In the genomic region with DNA sequence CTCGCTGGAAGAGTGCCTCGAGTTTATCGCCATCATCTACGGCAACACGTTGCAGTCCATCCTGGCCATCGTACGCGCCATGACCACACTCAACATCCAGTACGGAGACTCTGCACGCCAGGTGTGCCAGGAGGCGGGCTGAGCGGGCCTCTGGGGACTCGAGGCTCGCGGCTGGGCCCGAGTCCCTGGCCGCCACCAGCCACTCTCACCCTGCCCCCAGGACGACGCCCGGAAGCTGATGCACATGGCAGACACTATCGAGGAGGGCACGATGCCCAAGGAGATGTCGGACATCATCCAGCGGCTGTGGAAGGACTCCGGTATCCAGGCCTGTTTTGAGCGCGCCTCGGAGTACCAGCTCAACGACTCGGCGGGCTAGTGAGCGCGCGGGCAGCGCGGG, we compare ENCODE assay signal across 20 cellular contexts. TPM values are rescaled to one million over a fixed set of nuclear protein-coding genes. Genes with fewer than 3 reads are reported as not detected.
DNase-seq lines count a peak whose midpoint lies in the region; ATAC-seq, FAIRE-seq and TF ChIP-seq lines count a peak whose summit lies in the region.
"Had no signal": no experiment of that assay in that cellular context is flagged by ENCODE, and none has a peak within 500 bp of the region (broad histone marks: within the 10 kb centered on the region; RNA-seq: fewer than 3 reads in every experiment).

No MANE protein-coding gene starts in this region.

- no peak overlapping the region for H3K9ac ChIP-seq in GM23248
- H3K9ac ChIP-seq in PC-3 (ENCODE audit: low read length), result no peak overlapping the region

- CTCF ChIA-PET in activated naive CD4-positive, alpha-beta T cell treated with anti-CD3 and anti-CD28 coated beads, Interleukin-2, amount 10 ng/mL, durations not matched to agents 7 days and 5 days (lab: Charles Lee), result interaction anchor here (0.8 to 6.7 kb wide), 7 partner anchors 11 to 85 kb away, joined by 3 to 202 read pairs (median 22); a partner anchor contains a TSS
- CTCF ChIA-PET in PC-3 (lab: Charles Lee), result interaction anchor here (3.4 kb wide), 1 partner anchor 33 kb away, joined by 22 read pairs; no protein-coding TSS in a partner anchor

- H3K4me1 Mint-ChIP-seq in activated naive CD4-positive, alpha-beta T cell treated with anti-CD3 and anti-CD28 coated beads, Interleukin-2, amount 10 ng/mL, durations not matched to agents 7 days and 5 days, result peaks cover 13% of the 10 kb centered on the region

- no peaks in the 10 kb centered on the region for H3K79me2 ChIP-seq in GM23248 (ENCODE audit: insufficient read depth)
- H3K79me2 ChIP-seq in PC-3 (ENCODE audit: low read length), result no peaks in the 10 kb centered on the region

- WGBS in GM23248 (ENCODE audit: low coverage in 1 of 2, low lambda C conversion rate in 2 of 2, missing lambda C conversion rate in 2 of 2), 2 experiments, result 9 to 10% methylated on average over 28 to 31 of the region's 36 CpGs
- WGBS in small intestine, 3 donors, result 45 to 52% (median 47%) methylated on average over 32 to 36 of the region's 36 CpGs

- H3K4me3 Mint-ChIP-seq in activated naive CD4-positive, alpha-beta T cell treated with anti-CD3 and anti-CD28 coated beads, Interleukin-2, amount 10 ng/mL, durations not matched to agents 7 days and 5 days, result no peak overlapping the region

- no peak overlapping the region for H3K4me2 ChIP-seq in GM23248 (ENCODE audit: unreplicated experiment)
- H3K4me2 ChIP-seq in PC-3 (ENCODE audit: low read length), result no peak overlapping the region
- H3K4me2 ChIP-seq: A549 had no signal

- peaks cover 26% of the 10 kb centered on the region for H3K27me3 ChIP-seq in GM23248 (replicated peaks; ENCODE audit: insufficient read depth)
- H3K27me3 ChIP-seq in PC-3 (ENCODE audit: low read length), result no peaks in the 10 kb centered on the region
- peaks cover 0 to 8% of the 10 kb centered on the region in 2 donors for H3K27me3 ChIP-seq in small intestine (ENCODE audit: control insufficient read depth in 2 of 2, insufficient read depth in 2 of 2, low read length in 2 of 2)

- H3K9me2 ChIP-seq in GM23248 (ENCODE audit: insufficient read depth), result no peaks in the 10 kb centered on the region
- H3K9me2 ChIP-seq in PC-3 (replicated peaks; ENCODE audit: low read length), result no peaks in the 10 kb centered on the region

- no peaks in the 10 kb centered on the region for H3F3A ChIP-seq in GM23248 (ENCODE audit: insufficient read depth)
- H3F3A ChIP-seq in PC-3 (ENCODE audit: low read length, unreplicated experiment), result no peaks in the 10 kb centered on the region

- no peak overlapping the region for H2AFZ ChIP-seq in GM23248
- 0 out of 2 replicates have a peak overlapping the region, but pooled peaks have one; percentile 3 for H2AFZ ChIP-seq in PC-3 (ENCODE audit: low read length)

- peaks cover 74% of the 10 kb centered on the region for H3K27me3 Mint-ChIP-seq in activated naive CD4-positive, alpha-beta T cell treated with anti-CD3 and anti-CD28 coated beads, Interleukin-2, amount 10 ng/mL, durations not matched to agents 7 days and 5 days

- H3K4me1 ChIP-seq in GM23248 (ENCODE audit: insufficient read depth), result no peaks in the 10 kb centered on the region
- no peaks in the 10 kb centered on the region; the same call in 1 of the 2 replicates for H3K4me1 ChIP-seq in PC-3 (ENCODE audit: insufficient read depth, low read length)
- no peaks in the 10 kb centered on the region for H3K4me1 ChIP-seq in small intestine (ENCODE audit: control insufficient read depth in 2 of 2, insufficient read depth in 1 of 2, low read depth in 1 of 2, low read length in 1 of 2)

- H3K36me3 ChIP-seq in GM23248 (ENCODE audit: low read depth), result no peaks in the 10 kb centered on the region
- H3K36me3 ChIP-seq in PC-3 (ENCODE audit: low read depth, low read length), result no peaks in the 10 kb centered on the region
- H3K36me3 ChIP-seq in small intestine (ENCODE audit: control insufficient read depth in 2 of 2, insufficient read depth in 2 of 2, low read length in 2 of 2), result no peaks in the 10 kb centered on the region
- H3K36me3 ChIP-seq: SJSA1 had no signal

- POLR2A ChIA-PET in PC-3 (lab: Charles Lee; ENCODE audit: unreplicated experiment), result no interaction called here

- BruUV-seq in PC-3 (replicated peaks; lab: Mats Ljungman, UMichigan), result no TSS peak

- DNase-seq in activated naive CD4-positive, alpha-beta T cell treated with anti-CD3 and anti-CD28 coated beads, Interleukin-2, amount 10 ng/mL, durations not matched to agents 7 days and 5 days, result peak; percentile 28
- DNase-seq in activated naive CD4-positive, alpha-beta T cell treated with Interleukin-2 at 50 U/mL for 16 hours, result no peak
- DNase-seq in GM23248 (peak; percentile 28), PC-3 (no peak), small intestine (no peak), NAMALWA (ENCODE audit: low spot score) (no peak)
- DNase-seq: DMS 273 treated with DMSO at 0.1 percent for 48 hours, NCI-H1436, NCI-H2081 treated with DMSO at 0.1 percent for 48 hours, NCI-H524 treated with DMSO at 0.1 percent for 48 hours had no signal

- H3K9me3 Mint-ChIP-seq in activated naive CD4-positive, alpha-beta T cell treated with anti-CD3 and anti-CD28 coated beads, Interleukin-2, amount 10 ng/mL, durations not matched to agents 7 days and 5 days, result no peaks in the 10 kb centered on the region
- H3K9me3 Mint-ChIP-seq: CD8-positive, alpha-beta memory T cell had no signal

- no peak for TF ChIP-seq CTCF in PC-3 (conservative IDR thresholded peaks at IDR 0.05; ENCODE audit: low read depth, low read length)

- H3K9me3 ChIP-seq in GM23248 (ENCODE audit: low read depth), result no peaks in the 10 kb centered on the region
- H3K9me3 ChIP-seq in PC-3 (ENCODE audit: low read length), result no peaks in the 10 kb centered on the region
- no peaks in the 10 kb centered on the region for H3K9me3 ChIP-seq in small intestine (ENCODE audit: control insufficient read depth, low read depth)
- H3K9me3 ChIP-seq: A549, SJSA1 had no signal

- intact Hi-C loops in PC-3 (cut with micrococcal nuclease), result no loop called here

- ATAC-seq in PC-3 (no peak), GM19463 (IDR thresholded peaks at IDR 0.05; ENCODE audit: unreplicated experiment) (no peak)

- no peaks in the 10 kb centered on the region for H3K36me3 Mint-ChIP-seq in activated naive CD4-positive, alpha-beta T cell treated with anti-CD3 and anti-CD28 coated beads, Interleukin-2, amount 10 ng/mL, durations not matched to agents 7 days and 5 days
- H3K36me3 Mint-ChIP-seq: CD14-positive monocyte; CD8-positive, alpha-beta memory T cell had no signal

- H3K27ac Mint-ChIP-seq in activated naive CD4-positive, alpha-beta T cell treated with anti-CD3 and anti-CD28 coated beads, Interleukin-2, amount 10 ng/mL, durations not matched to agents 7 days and 5 days, result no peak overlapping the region

- H3K4me3 ChIP-seq in GM23248 (no peak overlapping the region), PC-3 (ENCODE audit: low read length) (no peak overlapping the region), small intestine (ENCODE audit: low read depth in 1 of 2, low read length in 2 of 2) (no peak overlapping the region)
- H3K4me3 ChIP-seq: A549, SJSA1 had no signal

- FAIRE-seq in small intestine (lab: Jason Lieb, UNC), result no peak
- FAIRE-seq: A549, H54 had no signal

- in situ Hi-C loops in GM23248 (cut with MboI), result no loop called here

- no peak overlapping the region for H3K27ac ChIP-seq in GM23248
- H3K27ac ChIP-seq in PC-3 (ENCODE audit: low read length), result no peak overlapping the region
- no peak overlapping the region for H3K27ac ChIP-seq in small intestine (ENCODE audit: low read depth in 1 of 2, low read length in 1 of 2)
- H3K27ac ChIP-seq: A549, SJSA1 had no signal

- H4K20me1 ChIP-seq in GM23248 (ENCODE audit: insufficient read depth) (no peaks in the 10 kb centered on the region), PC-3 (ENCODE audit: low read length) (no peaks in the 10 kb centered on the region)

RNA-seq across cellular contexts. Expression of a gene that starts 1.9 kb away (rescaled TPM):
- total RNA-seq in GM23248 (2014; rRNA removed; shearing (Covaris generic)), result not detected in 2 replicates
- polyA plus RNA-seq in GM23248 (2016; fragmentation: Nextera tagmentation; extraction: Ambion mirVana) (not detected in 2 replicates), small intestine (not detected)
- 0.22 TPM in 1 of 2 replicates, not detected in the other for total RNA-seq in PC-3 (2014; rRNA removed)
- total RNA-seq: CD8-positive, alpha-beta memory T cell; HT1080; LHCN-M2; MCF 10A; Right ventricle myocardium superior; SJSA1 had no signal
- polyA plus RNA-seq: A549; CD14-positive monocyte; CD8-positive, alpha-beta memory T cell had no signal

RNA-seq across cellular contexts. Expression of a gene that starts 11.8 kb away (rescaled TPM):
- total RNA-seq in GM23248 (2014; rRNA removed; shearing (Covaris generic)), result under 0.01 TPM in 1 of 2 replicates, not detected in the other
- polyA plus RNA-seq in GM23248 (2016; fragmentation: Nextera tagmentation; extraction: Ambion mirVana) (0.36 and 0.93 TPM in 2 replicates), small intestine (1 to 10 TPM in 1 of 3 donors, not detected in 2; 2.1 TPM)
- total RNA-seq in PC-3 (2014; rRNA removed), result 0.17 and 3.3 TPM in 2 replicates
- total RNA-seq: CD8-positive, alpha-beta memory T cell; HT1080; MCF 10A; SJSA1 had no signal
- polyA plus RNA-seq: CD14-positive monocyte; CD8-positive, alpha-beta memory T cell had no signal

RNA-seq across cellular contexts. Expression of a gene that starts 38.2 kb away (rescaled TPM):
- total RNA-seq in GM23248 (2014; rRNA removed; shearing (Covaris generic)), result 3.2 and 3.5 TPM in 2 replicates
- polyA plus RNA-seq in GM23248 (2016; fragmentation: Nextera tagmentation; extraction: Ambion mirVana) (0.25 and 0.54 TPM in 2 replicates), small intestine (10 to 100 TPM in 1 of 3 donors, 1 to 10 TPM in 2; 3.0 to 35.7 (median 3.6) TPM)
- total RNA-seq in PC-3 (2014; rRNA removed), result 47.3 and 50.5 TPM in 2 replicates
- total RNA-seq: CD8-positive, alpha-beta memory T cell had no signal
- polyA plus RNA-seq: CD14-positive monocyte; CD8-positive, alpha-beta memory T cell had no signal

RNA-seq across cellular contexts. Expression of a gene that starts 42.7 kb away (rescaled TPM):
- total RNA-seq in GM23248 (2014; rRNA removed; shearing (Covaris generic)), result 393 and 427 TPM in 2 replicates
- polyA plus RNA-seq in GM23248 (2016; fragmentation: Nextera tagmentation; extraction: Ambion mirVana) (424 and 426 TPM in 2 replicates), small intestine (100 to 1,000 TPM in 1 of 3 donors, 10 to 100 TPM in 2; 23.9 to 117 (median 49.2) TPM)
- total RNA-seq in PC-3 (2014; rRNA removed), result 221 and 254 TPM in 2 replicates

Comparison
In these comparisons a context has a peak if more than half of its experiments do, and no peak if none do; other contexts are left out.
1. DNase-seq: peak in activated naive CD4-positive, alpha-beta T cell treated with anti-CD3 and anti-CD28 coated beads, Interleukin-2, amount 10 ng/mL, durations not matched to agents 7 days and 5 days (single experiment) and GM23248 (single experiment); none in activated naive CD4-positive, alpha-beta T cell treated with Interleukin-2 at 50 U/mL for 16 hours (single experiment), PC-3 (single experiment), small intestine (single experiment) and NAMALWA (single experiment).
2. RNA of a gene that starts 38.2 kb away (total RNA-seq): 47.3 to 50.5 TPM in PC-3; 3.2 to 3.5 TPM in GM23248; every median in the first group is over 10 times any median in the second.